ENCODE assay signal across 18 cellular contexts in genomic region chr17:63295839-63296590, GRCh38.
"Had no signal": no experiment of that assay in that cellular context is flagged by ENCODE, and none has a peak within 500 bp of the region (broad histone marks: within the 10 kb centered on the region; RNA-seq: fewer than 3 reads in every experiment).

No MANE protein-coding gene starts in this region.

- H3K9me3 ChIP-seq: testis had no signal

- DNase-seq: activated CD8-positive, alpha-beta memory T cell treated with anti-CD3 and anti-CD28 coated beads for 24 hours; activated naive CD4-positive, alpha-beta T cell treated with anti-CD3 and anti-CD28 coated beads for 36 hours; amygdala; cerebellar nuclear complex; endodermal cell; erythroblast; hippocampal formation; left ventricle myocardium superior; mesendoderm; nephron progenitor cell; sigmoid colon; stimulated activated CD4-positive, alpha-beta T cell treated with anti-CD3 and anti-CD28 coated beads, Interleukin-12 subunit alpha, Interleukin-12 subunit beta, amount 100 ng/mL, for 4 hours; stimulated activated CD4-positive, alpha-beta T cell treated with anti-CD3 and anti-CD28 coated beads, Interleukin-2, amount 100 ng/mL, for 48 hours; stimulated activated naive CD4-positive, alpha-beta T cell treated with Interleukin-2 at 50 U/mL for 16 hours; T1000; testis; uterus had no signal

- H3K36me3 ChIP-seq: sigmoid colon, uterus had no signal

- H3K4me1 Mint-ChIP-seq: nephron progenitor cell had no signal

- ATAC-seq: left ventricle myocardium superior had no signal

- H3K4me1 ChIP-seq: sigmoid colon, testis, uterus had no signal

- H3K4me3 ChIP-seq: sigmoid colon, testis, uterus had no signal

- H3K27ac Mint-ChIP-seq: activated naive CD4-positive, alpha-beta T cell treated with anti-CD3 and anti-CD28 coated beads for 36 hours; endodermal cell; nephron progenitor cell had no signal

- H3K4me3 Mint-ChIP-seq: activated naive CD4-positive, alpha-beta T cell treated with anti-CD3 and anti-CD28 coated beads for 36 hours; endodermal cell; nephron progenitor cell had no signal

- H3K27me3 ChIP-seq: sigmoid colon, testis, uterus had no signal

- H3K27ac ChIP-seq: sigmoid colon, testis, uterus, VCaP had no signal
